In genomic region chr20:32356935-32357868, GRCh38 we compare ENCODE assay signal across 8 cellular contexts. TPM values are rescaled to one million over a fixed set of nuclear protein-coding genes. Genes with fewer than 3 reads are reported as not detected.
DNase-seq lines count a peak whose midpoint lies in the region; ATAC-seq, FAIRE-seq and TF ChIP-seq lines count a peak whose summit lies in the region.

No MANE protein-coding gene starts in this region.

- 45 to 47% methylated on average over 20 to 21 of the region's 21 CpGs for WGBS in endodermal cell (ENCODE audit: insufficient coverage in 1 of 2, insufficient read length in 1 of 2), 2 experiments

- ATAC-seq in Right ventricle myocardium inferior, result peak; percentile 1
- ATAC-seq in RWPE2 (ENCODE audit: low read depth), result peak; percentile 7
- ATAC-seq in GM18868 (IDR thresholded peaks at IDR 0.05; ENCODE audit: unreplicated experiment), result no peak

- DNase-seq in Right ventricle myocardium inferior (ENCODE audit: missing footprints) (no peak), cardiac septum (ENCODE audit: low spot score) (no peak), RWPE2 (ENCODE audit: low spot score) (peak; percentile 70), endodermal cell (no peak), HTR-8/SVneo (ENCODE audit: insufficient read length, low spot score) (no peak), NCI-H2029 treated with DMSO at 0.1 percent for 48 hours (lab: John Stamatoyannopoulos, UW) (no peak)

- peak overlapping the region; percentile 100 for H3K27ac Mint-ChIP-seq in endodermal cell

- FAIRE-seq in HTR-8/SVneo (lab: Jason Lieb, UNC), result no peak

- H3K4me1 ChIP-seq in RWPE2 (ENCODE audit: insufficient read depth, poor library complexity, severe bottlenecking), result peaks cover 23% of the 10 kb centered on the region
- H3K4me1 ChIP-seq in endodermal cell (ENCODE audit: control insufficient read depth, insufficient read depth, low read length), result no peaks in the 10 kb centered on the region
- peaks cover 9% of the 10 kb centered on the region for H3K4me1 ChIP-seq in mucosa of stomach (ENCODE audit: control insufficient read depth, insufficient read depth, low read length)

- H3K27me3 Mint-ChIP-seq in endodermal cell (ENCODE audit: insufficient read depth), result peaks cover 78% of the 10 kb centered on the region

- H3K27ac ChIP-seq in RWPE2 (ENCODE audit: poor library complexity, severe bottlenecking) (peak overlapping the region; percentile 91), endodermal cell (ENCODE audit: low read depth, low read length) (peak overlapping the region; percentile 87)

- intact Hi-C loops in Right ventricle myocardium inferior (cut with DNase I) (loop anchor here (2.0 to 5.0 kb wide), 3 partner anchors 22 to 150 kb away; partner anchors contain the start of genes PLAGL2 and POFUT1), cardiac septum (cut with DNase I) (loop anchor here (5.0 kb wide), 3 partner anchors 80 to 150 kb away; partner anchors contain the start of genes KIF3B, PLAGL2 and POFUT1)

- peaks cover 17% of the 10 kb centered on the region for H3K4me1 Mint-ChIP-seq in endodermal cell

- H3K4me3 ChIP-seq in RWPE2 (ENCODE audit: severe bottlenecking) (peak overlapping the region; percentile 96), endodermal cell (ENCODE audit: low read length) (peak overlapping the region; percentile 94), mucosa of stomach (ENCODE audit: low read length) (peak overlapping the region; percentile 89)

- H3K27me3 ChIP-seq in RWPE2 (ENCODE audit: insufficient read depth, poor library complexity, severe bottlenecking) (no peaks in the 10 kb centered on the region), endodermal cell (ENCODE audit: control insufficient read depth, insufficient read depth, low read length, poor library complexity, severe bottlenecking) (no peaks in the 10 kb centered on the region), mucosa of stomach (ENCODE audit: control insufficient read depth, insufficient read depth, low read length) (no peaks in the 10 kb centered on the region)

- H3K4me3 Mint-ChIP-seq in endodermal cell, result peak overlapping the region; percentile 95

- H3K36me3 Mint-ChIP-seq in endodermal cell (ENCODE audit: low read depth), result peaks cover 22% of the 10 kb centered on the region

- H3K9me3 Mint-ChIP-seq in endodermal cell, result no peaks in the 10 kb centered on the region

- H3K36me3 ChIP-seq in RWPE2 (ENCODE audit: low read depth) (peaks cover 8% of the 10 kb centered on the region), endodermal cell (ENCODE audit: control insufficient read depth, insufficient read depth, low read length) (no peaks in the 10 kb centered on the region), mucosa of stomach (ENCODE audit: control insufficient read depth, insufficient read depth, low read length) (no peaks in the 10 kb centered on the region)

- TF ChIP-seq CTCF in RWPE2 (IDR thresholded peaks at IDR 0.05; ENCODE audit: poor library complexity, severe bottlenecking) (no peak), endodermal cell (conservative IDR thresholded peaks at IDR 0.05) (no peak)

- H3K9ac ChIP-seq in endodermal cell (ENCODE audit: extremely low read depth, low read length, poor library complexity, severe bottlenecking) (peak overlapping the region; percentile 88), mucosa of stomach (ENCODE audit: low read length) (peak overlapping the region; percentile 82)

- H3K9me3 ChIP-seq in RWPE2 (ENCODE audit: severe bottlenecking) (no peaks in the 10 kb centered on the region), endodermal cell (ENCODE audit: control insufficient read depth, low read length) (no peaks in the 10 kb centered on the region), mucosa of stomach (ENCODE audit: control insufficient read depth, low read length) (no peaks in the 10 kb centered on the region)

RNA-seq across cellular contexts. Expression of gene ASXL1, which starts 0.9 kb away (rescaled TPM):
- total RNA-seq in Right ventricle myocardium inferior, result 23.1 TPM
- 36.3 TPM for total RNA-seq in cardiac septum
- total RNA-seq in endodermal cell, result 10 to 100 TPM; 88.9 to 98.6 TPM
- 72.1 TPM for polyA plus RNA-seq in endodermal cell (2013, experiment 1 of 2)
- 63.8 TPM for polyA plus RNA-seq in endodermal cell (2013, experiment 2 of 2)
